1 cellular context compared by ENCODE assay signal in genomic region chr20:17722493-17723300, GRCh38.
A peak's percentile ranks its signal among the peaks of the same experiment; 100 is the strongest.
TF ChIP-seq lines count a peak whose summit lies in the region.

No MANE protein-coding gene starts in this region.

TF ChIP-seq in HepG2, 621 proteins besides CTCF, POLR2A, EP300 and RAD21 (continued from another document and continues in another):
- TF ChIP-seq ZXDC (CRISPR knock-in tag; IDR thresholded peaks at IDR 0.05) (no peak), BCL6 (CRISPR knock-in tag; IDR thresholded peaks at IDR 0.05) (no peak), ZNF414 (CRISPR knock-in tag; IDR thresholded peaks at IDR 0.05) (no peak), ZNF367 (CRISPR knock-in tag; IDR thresholded peaks at IDR 0.05; ENCODE audit: borderline replicate concordance) (no peak), ZNF251 (CRISPR knock-in tag; IDR thresholded peaks at IDR 0.05) (0 out of 2 replicates have a peak, but pooled peaks have one; percentile 71), ZNF235 (CRISPR knock-in tag; IDR thresholded peaks at IDR 0.05; ENCODE audit: borderline replicate concordance) (0 out of 2 replicates have a peak, but pooled peaks have one; percentile 37), MXD4 (CRISPR knock-in tag; IDR thresholded peaks at IDR 0.05) (no peak), TCF7 (IDR thresholded peaks at IDR 0.05; ENCODE audit: low read depth) (0 out of 2 replicates have a peak, but pooled peaks have one; percentile 10), ZSCAN22 (CRISPR knock-in tag; IDR thresholded peaks at IDR 0.05) (no peak), ADNP (CRISPR knock-in tag; IDR thresholded peaks at IDR 0.05) (no peak), ZNF276 (CRISPR knock-in tag; IDR thresholded peaks at IDR 0.05; ENCODE audit: low read depth) (peak; percentile 44; the same call in 1 of the 2 replicates), NFIB (CRISPR knock-in tag; IDR thresholded peaks at IDR 0.05; ENCODE audit: borderline replicate concordance) (no peak), ZNF724P (CRISPR knock-in tag; IDR thresholded peaks at IDR 0.05; ENCODE audit: borderline replicate concordance) (no peak), TRIM24 (CRISPR knock-in tag; IDR thresholded peaks at IDR 0.05) (no peak), MXD3 (CRISPR knock-in tag; IDR thresholded peaks at IDR 0.05) (no peak), HOXA7 (CRISPR knock-in tag; IDR thresholded peaks at IDR 0.05) (no peak), NR1H2 (CRISPR knock-in tag; IDR thresholded peaks at IDR 0.05; ENCODE audit: borderline replicate concordance, low read depth) (no peak), ZNF788 (CRISPR knock-in tag; IDR thresholded peaks at IDR 0.05; ENCODE audit: borderline replicate concordance) (peak; percentile 55; the same call in 1 of the 2 replicates), ZNF350 (CRISPR knock-in tag; IDR thresholded peaks at IDR 0.05; ENCODE audit: borderline replicate concordance, low read depth) (no peak), ZZZ3 (CRISPR knock-in tag; IDR thresholded peaks at IDR 0.05; ENCODE audit: borderline replicate concordance) (peak; percentile 14; the same call in 1 of the 2 replicates), ZBTB4 (CRISPR knock-in tag; IDR thresholded peaks at IDR 0.05; ENCODE audit: borderline replicate concordance) (no peak), CENPT (CRISPR knock-in tag; IDR thresholded peaks at IDR 0.05; ENCODE audit: low read depth) (no peak), ZNF704 (CRISPR knock-in tag; IDR thresholded peaks at IDR 0.05; ENCODE audit: borderline replicate concordance) (no peak), U2AF1 (optimal IDR thresholded peaks at IDR 0.05; ENCODE audit: low read depth, low read length) (no peak), GATAD1 (CRISPR knock-in tag; IDR thresholded peaks at IDR 0.05) (no peak), ZNF407 (CRISPR knock-in tag; IDR thresholded peaks at IDR 0.05; ENCODE audit: not compliant biosample characterization) (peak; percentile 33), SAFB2 (CRISPR knock-in tag; IDR thresholded peaks at IDR 0.05; ENCODE audit: borderline replicate concordance, low read depth) (no peak), KLF6 (CRISPR knock-in tag; IDR thresholded peaks at IDR 0.05) (no peak), ZNF552 (CRISPR knock-in tag; IDR thresholded peaks at IDR 0.05; ENCODE audit: borderline replicate concordance) (no peak), NCOR1 (IDR thresholded peaks at IDR 0.05; ENCODE audit: borderline replicate concordance, low read length) (no peak), MED8 (CRISPR knock-in tag; IDR thresholded peaks at IDR 0.05; ENCODE audit: insufficient replicate concordance) (no peak), SALL2 (CRISPR knock-in tag; IDR thresholded peaks at IDR 0.05) (no peak), SNAPC2 (CRISPR knock-in tag; IDR thresholded peaks at IDR 0.05) (no peak), ZNF710 (CRISPR knock-in tag; IDR thresholded peaks at IDR 0.05; ENCODE audit: borderline replicate concordance) (no peak), ZNF816 (CRISPR knock-in tag; IDR thresholded peaks at IDR 0.05; ENCODE audit: borderline replicate concordance) (no peak), POGK (CRISPR knock-in tag; conservative IDR thresholded peaks at IDR 0.05) (no peak), IRF2 (CRISPR knock-in tag; IDR thresholded peaks at IDR 0.05) (no peak), HNF4A (CRISPR knock-in tag; IDR thresholded peaks at IDR 0.05) (peak; percentile 20; the same call in 1 of the 2 replicates)
